25 cellular contexts compared by ENCODE assay signal in genomic region chr20:38258545-38259223, GRCh38. TPM values are rescaled to one million over a fixed set of nuclear protein-coding genes. Genes with fewer than 3 reads are reported as not detected.
DNase-seq lines count a peak whose midpoint lies in the region; ATAC-seq and TF ChIP-seq lines count a peak whose summit lies in the region.
"Had no signal": no experiment of that assay in that cellular context is flagged by ENCODE, and none has a peak within 500 bp of the region (broad histone marks: within the 10 kb centered on the region; RNA-seq: fewer than 3 reads in every experiment).

No MANE protein-coding gene starts in this region.

- peaks cover 17% of the 10 kb centered on the region; the same call in 1 of the 2 replicates for H3K79me2 ChIP-seq in GM23248 (ENCODE audit: insufficient read depth)

- intact Hi-C loops in ascending aorta (cut with DNase I) = loop anchor here (10.0 kb wide), 1 partner anchor 486 kb away; the partner anchor contains the start of gene ACTR5
- intact Hi-C loops in esophagus muscularis mucosa (cut with DNase I) = no loop called here
- intact Hi-C loops in posterior vena cava (cut with DNase I) = no loop called here

- H3K4me1 ChIP-seq in GM23248 (ENCODE audit: insufficient read depth) (peaks cover 32% of the 10 kb centered on the region), ascending aorta (peaks cover 7 to 30% of the 10 kb centered on the region in 2 donors), esophagus muscularis mucosa (peaks cover 0 to 56% (median 41%) of the 10 kb centered on the region in 4 donors), upper lobe of left lung (peaks cover 0 to 10% (median 2%) of the 10 kb centered on the region in 4 donors)
- H3K4me1 ChIP-seq: gastrocnemius medialis had no signal

- H3K27me3 ChIP-seq in GM23248 (replicated peaks; ENCODE audit: insufficient read depth) (no peaks in the 10 kb centered on the region), ascending aorta (no peaks in the 10 kb centered on the region), esophagus muscularis mucosa (peaks cover 0 to 30% (median 4%) of the 10 kb centered on the region in 4 donors), upper lobe of left lung (peaks cover 0 to 11% (median 6%) of the 10 kb centered on the region in 4 donors)
- H3K27me3 ChIP-seq: MG63 had no signal

- WGBS in GM23248 (ENCODE audit: low coverage in 1 of 2, low lambda C conversion rate in 2 of 2, missing lambda C conversion rate in 2 of 2), 2 experiments = 98 to 99% methylated on average over 7 of the region's 7 CpGs
- WGBS in esophagus muscularis mucosa = 97% methylated on average over 3 of the region's 7 CpGs
- WGBS in upper lobe of left lung, 2 donors = 94% methylated on average over 7 of the region's 7 CpGs

- TF ChIP-seq CTCF in ascending aorta (IDR thresholded peaks at IDR 0.05) (no peak), esophagus muscularis mucosa (IDR thresholded peaks at IDR 0.05) (no peak), upper lobe of left lung (IDR thresholded peaks at IDR 0.05) (no peak)

- no peak overlapping the region for H3K4me2 ChIP-seq in GM23248 (ENCODE audit: unreplicated experiment)

- H3K36me3 ChIP-seq in GM23248 (ENCODE audit: low read depth) (no peaks in the 10 kb centered on the region), ascending aorta (no peaks in the 10 kb centered on the region), esophagus muscularis mucosa (no peaks in the 10 kb centered on the region), upper lobe of left lung (no peaks in the 10 kb centered on the region)
- H3K36me3 ChIP-seq: gastrocnemius medialis, left lung, MG63 had no signal

- in situ Hi-C loops in GM23248 (cut with MboI) = no loop called here

- H3F3A ChIP-seq in GM23248 (ENCODE audit: insufficient read depth) = peaks cover 29% of the 10 kb centered on the region

- ATAC-seq in HG03175 (IDR thresholded peaks at IDR 0.05; ENCODE audit: unreplicated experiment) = no peak
- no peak for ATAC-seq in upper lobe of left lung (ENCODE audit: low FRiP score in 2 of 2)
- ATAC-seq: activated CD8-positive, alpha-beta memory T cell treated with anti-CD3 and anti-CD28 coated beads, Interleukin-2, amount 10 ng/mL, durations not matched to agents 7 days and 5 days; gastrocnemius medialis; natural killer cell treated with Interleukin-12 subunit alpha and Interleukin-12 subunit beta and Interleukin-15 and Interleukin-18, amount 100 ng/mL, for 72 hours had no signal

- no peak overlapping the region for H2AFZ ChIP-seq in GM23248

- TF ChIP-seq EP300 in esophagus muscularis mucosa (IDR thresholded peaks at IDR 0.05) (no peak), upper lobe of left lung (IDR thresholded peaks at IDR 0.05) (no peak)

- H3K27ac ChIP-seq in GM23248 = peak overlapping the region; percentile 59; the same call in 1 of the 2 replicates
- peak overlapping the region; percentile 84 to 93 for H3K27ac ChIP-seq in ascending aorta
- H3K27ac ChIP-seq in esophagus muscularis mucosa (replicated peaks in 1 of 4) = peak overlapping the region; percentile 0 to 88 (median 59)
- H3K27ac ChIP-seq in upper lobe of left lung = no peak overlapping the region
- H3K27ac ChIP-seq: gastrocnemius medialis, left lung, VCaP had no signal

- H3K9ac ChIP-seq in GM23248 = no peak overlapping the region

- TF ChIP-seq POLR2A in esophagus muscularis mucosa (IDR thresholded peaks at IDR 0.05; ENCODE audit: low read depth) (no peak), upper lobe of left lung (IDR thresholded peaks at IDR 0.05) (no peak)

- H3K9me2 ChIP-seq in GM23248 (ENCODE audit: insufficient read depth) = no peaks in the 10 kb centered on the region

- no peaks in the 10 kb centered on the region for H4K20me1 ChIP-seq in GM23248 (ENCODE audit: insufficient read depth)

- H3K4me3 ChIP-seq in GM23248 = no peak overlapping the region
- H3K4me3 ChIP-seq in ascending aorta = peak overlapping the region in 1 of 2 donors; percentile 0
- H3K4me3 ChIP-seq in esophagus muscularis mucosa = peak overlapping the region in 1 of 4 donors; percentile 8
- no peak overlapping the region for H3K4me3 ChIP-seq in upper lobe of left lung
- H3K4me3 ChIP-seq: gastrocnemius medialis, left lung, MG63 had no signal

- DNase-seq in GM23248 (no peak), ascending aorta (ENCODE audit: low spot score in 2 of 2) (peak in 1 of 2 donors; percentile 57), esophagus muscularis mucosa (ENCODE audit: extremely low spot score) (no peak), posterior vena cava (ENCODE audit: low spot score) (peak; percentile 42), upper lobe of left lung (no peak)
- no peak for DNase-seq in stimulated activated CD4-positive, alpha-beta T cell treated with anti-CD3 and anti-CD28 coated beads, Interleukin-4, amount 100 ng/mL, for 4 hours
- no peak for DNase-seq in activated CD4-positive, alpha-beta T cell treated with anti-CD3 and anti-CD28 coated beads, Interleukin-2, amount 50 U/mL, for 4 hours
- DNase-seq: activated CD4-positive, alpha-beta T cell treated with anti-CD3 and anti-CD28 coated beads, Interleukin-2, amount 10 ng/mL, durations not matched to agents 24 days and 14 days; activated CD8-positive, alpha-beta memory T cell treated with anti-CD3 and anti-CD28 coated beads, Interleukin-2, amount 10 ng/mL, durations not matched to agents 7 days and 5 days; activated naive CD4-positive, alpha-beta T cell treated with anti-CD3 and anti-CD28 coated beads, Interleukin-2, amount 50 U/mL, for 16 hours; DND-41; effector memory CD4-positive, alpha-beta T cell; gastrocnemius medialis; H7; left lung; MG63; NCI-H2029 treated with DMSO at 0.1 percent for 48 hours; NCI-H226; NCI-H748 treated with DMSO at 0.1 percent for 48 hours; RPMI8226; T-helper 2 cell had no signal

- no peaks in the 10 kb centered on the region for H3K9me3 ChIP-seq in GM23248 (ENCODE audit: low read depth)
- no peaks in the 10 kb centered on the region for H3K9me3 ChIP-seq in ascending aorta
- no peaks in the 10 kb centered on the region for H3K9me3 ChIP-seq in esophagus muscularis mucosa
- H3K9me3 ChIP-seq in upper lobe of left lung = no peaks in the 10 kb centered on the region
- H3K9me3 ChIP-seq: gastrocnemius medialis, left lung, MG63 had no signal

RNA-seq across cellular contexts. Expression of gene KIAA1755, which starts 1.9 kb away (rescaled TPM):
- 2.8 and 5.1 TPM in 2 replicates for total RNA-seq in GM23248 (2014; rRNA removed; shearing (Covaris generic))
- polyA plus RNA-seq in GM23248 (2016; fragmentation: Nextera tagmentation; extraction: Ambion mirVana) = 3.6 and 4.0 TPM in 2 replicates
- total RNA-seq in ascending aorta = 15.2 TPM
- total RNA-seq in esophagus muscularis mucosa = 10 to 100 TPM in 1 of 4 donors, 1 to 10 TPM in 3; 7.3 to 13.3 (median 8.5) TPM
- 10 to 100 TPM; 12.9 to 18.6 TPM for total RNA-seq in posterior vena cava
- 1 to 10 TPM in 3 of 6 donors, under 1 TPM in 3; 0.15 to 3.1 (median 1.4) TPM for total RNA-seq in upper lobe of left lung
- total RNA-seq: activated CD4-positive, alpha-beta T cell treated with anti-CD3 and anti-CD28 coated beads, Interleukin-2, amount 10 ng/mL, durations not matched to agents 24 days and 14 days; activated CD8-positive, alpha-beta memory T cell treated with anti-CD3 and anti-CD28 coated beads, Interleukin-2, amount 10 ng/mL, durations not matched to agents 7 days and 5 days; natural killer cell treated with Interleukin-12 subunit alpha and Interleukin-12 subunit beta and Interleukin-15 and Interleukin-18, amount 100 ng/mL, for 72 hours had no signal

RNA-seq across cellular contexts. Expression of gene BPI, which starts 45.3 kb away (rescaled TPM):
- not detected in 2 replicates for total RNA-seq in GM23248 (2014; rRNA removed; shearing (Covaris generic))
- 0.10 TPM in 1 of 2 replicates, not detected in the other for polyA plus RNA-seq in GM23248 (2016; fragmentation: Nextera tagmentation; extraction: Ambion mirVana)
- total RNA-seq in ascending aorta (not detected), esophagus muscularis mucosa (under 1 TPM in 2 of 4 donors, not detected in 2; 0.66 to 0.92 TPM), posterior vena cava (under 1 TPM; 0.14 to 0.65 TPM), upper lobe of left lung (1 to 10 TPM in 1 of 6 donors, under 1 TPM in 4, not detected in 1; 0.14 to 6.3 (median 0.67) TPM)
- total RNA-seq: activated CD4-positive, alpha-beta T cell treated with anti-CD3 and anti-CD28 coated beads, Interleukin-2, amount 10 ng/mL, durations not matched to agents 24 days and 14 days; activated CD8-positive, alpha-beta memory T cell treated with anti-CD3 and anti-CD28 coated beads, Interleukin-2, amount 10 ng/mL, durations not matched to agents 7 days and 5 days; gastrocnemius medialis; H7; natural killer cell treated with Interleukin-12 subunit alpha and Interleukin-12 subunit beta and Interleukin-15 and Interleukin-18, amount 100 ng/mL, for 72 hours; progenitor cell of endocrine pancreas had no signal

Comparison
In these comparisons a context has a peak if more than half of its experiments do, and no peak if none do; other contexts are left out.
1. H3K27ac ChIP-seq: peak in GM23248 (single experiment), ascending aorta (2 of 2) and esophagus muscularis mucosa (4 of 4); none in upper lobe of left lung (0 of 4).